Comparison of ENCODE assay signal across 26 cellular contexts in the genomic region with DNA sequence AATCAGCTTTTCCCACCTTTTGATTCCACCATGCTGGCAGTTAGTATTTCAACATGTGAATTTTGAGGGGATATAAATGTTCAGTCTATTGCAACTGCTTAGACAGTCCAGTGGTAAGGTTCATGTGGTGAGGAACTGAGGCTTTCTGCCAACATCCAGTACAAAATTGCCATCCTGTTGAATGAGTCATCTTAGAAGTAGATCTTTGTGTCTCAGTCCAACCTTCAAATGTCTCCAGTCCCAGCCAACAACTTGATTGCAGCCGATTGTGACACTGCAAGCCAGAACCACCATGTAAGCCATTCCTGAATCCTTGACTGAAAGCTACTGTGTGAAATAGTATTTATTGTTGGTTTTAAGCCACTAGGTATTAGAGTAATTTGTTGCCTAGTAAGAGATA.
DNase-seq lines count a peak whose midpoint lies in the region; ATAC-seq and TF ChIP-seq lines count a peak whose summit lies in the region.
"Had no signal": no experiment of that assay in that cellular context is flagged by ENCODE, and none has a peak within 500 bp of the region (broad histone marks: within the 10 kb centered on the region; RNA-seq: fewer than 3 reads in every experiment).

No MANE protein-coding gene starts in this region.

- peaks cover 5 to 17% (median 12%) of the 10 kb centered on the region in 7 donors for H3K9me3 Mint-ChIP-seq in CD14-positive monocyte

- no peaks in the 10 kb centered on the region for H3K36me3 Mint-ChIP-seq in CD14-positive monocyte

- H3K36me3 ChIP-seq in brain microvascular endothelial cell (replicated peaks): no peaks in the 10 kb centered on the region
- H3K36me3 ChIP-seq in kidney epithelial cell (ENCODE audit: control insufficient read depth, insufficient read depth, low read length): no peaks in the 10 kb centered on the region
- H3K36me3 ChIP-seq: HAP-1, left lung, tibial nerve had no signal

- intact Hi-C loops in right cardiac atrium (cut with DNase I): no loop called here
- intact Hi-C loops in CD14-positive monocyte (cut with micrococcal nuclease): no loop called here

- peaks cover 0 to 1% (median 0%) of the 10 kb centered on the region in 3 donors for H3K27me3 Mint-ChIP-seq in CD14-positive monocyte (ENCODE audit: low read depth in 3 of 3)
- H3K27me3 Mint-ChIP-seq: activated CD8-positive, alpha-beta T cell treated with anti-CD3 and anti-CD28 coated beads for 36 hours; stimulated activated naive CD8-positive, alpha-beta T cell treated with anti-CD3 and anti-CD28 coated beads, Interleukin-15, Interleukin-2, amounts not matched to agents 100 ng/mL and 50 ng/mL, for 24 hours; T-helper 17 cell had no signal

- TF ChIP-seq CTCF in brain microvascular endothelial cell (IDR thresholded peaks at IDR 0.05; ENCODE audit: low read depth, low read length, missing control alignments) (no peak), kidney epithelial cell (IDR thresholded peaks at IDR 0.05; ENCODE audit: insufficient read depth, low read length, poor library complexity, severe bottlenecking) (no peak), CD14-positive monocyte (IDR thresholded peaks at IDR 0.05) (no peak)

- H3K27me3 ChIP-seq in brain microvascular endothelial cell (replicated peaks) (no peaks in the 10 kb centered on the region), kidney epithelial cell (ENCODE audit: control insufficient read depth, insufficient read depth, low read length) (no peaks in the 10 kb centered on the region), right cardiac atrium (ENCODE audit: control insufficient read depth, insufficient read depth) (no peaks in the 10 kb centered on the region)
- H3K27me3 ChIP-seq: left lung, tibial nerve had no signal

- in situ Hi-C loops in brain microvascular endothelial cell (cut with HindIII; ENCODE audit: low pct_ligation_motif_present, low sequenced_read_pairs): no loop called here

- H3K4me1 ChIP-seq in right cardiac atrium (ENCODE audit: control insufficient read depth, insufficient read depth, low read length): no peaks in the 10 kb centered on the region
- H3K4me1 ChIP-seq: left lung, tibial nerve had no signal

- H3K27ac Mint-ChIP-seq in CD14-positive monocyte: no peak overlapping the region
- H3K27ac Mint-ChIP-seq: activated CD8-positive, alpha-beta T cell treated with anti-CD3 and anti-CD28 coated beads for 36 hours; nephron; stimulated activated naive CD8-positive, alpha-beta T cell treated with anti-CD3 and anti-CD28 coated beads, Interleukin-15, Interleukin-2, amounts not matched to agents 100 ng/mL and 50 ng/mL, for 24 hours; T-helper 17 cell; WTC11 had no signal

- H3K27ac ChIP-seq in brain microvascular endothelial cell: no peak overlapping the region
- no peak overlapping the region for H3K27ac ChIP-seq in right cardiac atrium (ENCODE audit: low read length)
- H3K27ac ChIP-seq: dorsolateral prefrontal cortex, left lung, tibial nerve had no signal

- no peak overlapping the region for H3K4me3 Mint-ChIP-seq in CD14-positive monocyte
- H3K4me3 Mint-ChIP-seq: activated CD8-positive, alpha-beta T cell treated with anti-CD3 and anti-CD28 coated beads for 36 hours; nephron; stimulated activated naive CD8-positive, alpha-beta T cell treated with anti-CD3 and anti-CD28 coated beads, Interleukin-15, Interleukin-2, amounts not matched to agents 100 ng/mL and 50 ng/mL, for 24 hours; T-helper 17 cell; WTC11 had no signal

- H3K4me3 ChIP-seq in brain microvascular endothelial cell (ENCODE audit: low read depth, low read length) (no peak overlapping the region), kidney epithelial cell (ENCODE audit: low read depth, low read length) (no peak overlapping the region), right cardiac atrium (ENCODE audit: low read length) (no peak overlapping the region)
- H3K4me3 ChIP-seq: dorsolateral prefrontal cortex, HAP-1, left lung, smooth muscle cell, tibial nerve had no signal

- no peaks in the 10 kb centered on the region for H3K9me3 ChIP-seq in right cardiac atrium (ENCODE audit: control insufficient read depth, low read length)
- H3K9me3 ChIP-seq: HAP-1 had no signal

- ATAC-seq in right cardiac atrium: no peak
- no peak for ATAC-seq in activated CD4-positive, CD25-positive, alpha-beta regulatory T cell treated with anti-CD3 and anti-CD28 coated beads, Interleukin-2, amount 50 U/mL, for 24 hours
- ATAC-seq: activated CD8-positive, alpha-beta T cell treated with anti-CD3 and anti-CD28 coated beads for 36 hours; left lung; PC-3; T-helper 17 cell; WTC11 had no signal

- DNase-seq in NCI-H446 (lab: John Stamatoyannopoulos, UW): peak; percentile 16 to 75
- DNase-seq in brain microvascular endothelial cell: peak; percentile 51
- DNase-seq in kidney epithelial cell (ENCODE audit: low read depth): peak; percentile 31
- DNase-seq in mesenteric fat pad (ENCODE audit: low spot score): no peak
- no peak for DNase-seq in right cardiac atrium
- no peak for DNase-seq in CD14-positive monocyte (ENCODE audit: low spot score)
- DNase-seq: activated CD8-positive, alpha-beta T cell treated with anti-CD3 and anti-CD28 coated beads for 36 hours; activated gamma-delta T cell treated with Interleukin-2 at 50 U/mL for 16 hours; AML-193; caudate nucleus; COR-L47; dorsolateral prefrontal cortex; left lung; midbrain; NCI-H187; NCI-H2227 treated with DMSO at 0.1 percent for 48 hours; PC-3; stimulated activated CD4-positive, alpha-beta T cell treated with anti-CD3 and anti-CD28 coated beads, Interleukin-4, amount 100 ng/mL, for 24 hours; T-helper 17 cell had no signal

- no peaks in the 10 kb centered on the region for H3K4me1 Mint-ChIP-seq in CD14-positive monocyte
- H3K4me1 Mint-ChIP-seq: T-helper 17 cell had no signal

- WGBS in right cardiac atrium: 79% methylated on average over 1 of the region's 1 CpG

Comparison
In these comparisons a context has a peak if more than half of its experiments do, and no peak if none do; other contexts are left out.
1. DNase-seq: peak in NCI-H446 (2 of 2), brain microvascular endothelial cell (single experiment) and kidney epithelial cell (single experiment); none in mesenteric fat pad (single experiment), right cardiac atrium (0 of 3) and CD14-positive monocyte (single experiment).